In genomic region chr14:30874999-30875787, GRCh38 we compare ENCODE assay signal across 9 cellular contexts. TPM values are rescaled to one million over a fixed set of nuclear protein-coding genes. Genes with fewer than 3 reads are reported as not detected.
DNase-seq lines count a peak whose midpoint lies in the region; TF ChIP-seq lines count a peak whose summit lies in the region.
"Had no signal": no experiment of that assay in that cellular context is flagged by ENCODE, and none has a peak within 500 bp of the region (broad histone marks: within the 10 kb centered on the region; RNA-seq: fewer than 3 reads in every experiment).

No MANE protein-coding gene starts in this region.

- no peak overlapping the region for H3K27ac ChIP-seq in liver (ENCODE audit: low read depth in 1 of 2, low read length in 2 of 2)
- H3K27ac ChIP-seq in thymus (ENCODE audit: low read depth), result no peak overlapping the region
- H3K27ac ChIP-seq: 22Rv1 had no signal

- TF ChIP-seq RAD21 in liver (IDR thresholded peaks at IDR 0.05), result no peak

- H3K9me3 Mint-ChIP-seq in MCF 10A (ENCODE audit: unreplicated experiment), result no peaks in the 10 kb centered on the region

- CTCF ChIA-PET in MCF 10A (lab: Yijun Ruan, JAX), result no interaction called here

- no peaks in the 10 kb centered on the region for H3K9me3 ChIP-seq in liver (ENCODE audit: control insufficient read depth in 4 of 4, low read length in 3 of 4)
- no peaks in the 10 kb centered on the region for H3K9me3 ChIP-seq in thymus (ENCODE audit: control insufficient read depth)

- H3K36me3 Mint-ChIP-seq in MCF 10A (ENCODE audit: insufficient read depth, unreplicated experiment), result no peaks in the 10 kb centered on the region

- POLR2A ChIA-PET in MCF 10A (lab: Yijun Ruan, JAX), result interaction anchor here (0.7 kb wide), 1 partner anchor 477 kb away, joined by 3 read pairs; no protein-coding TSS in a partner anchor

- no peaks in the 10 kb centered on the region for H3K27me3 ChIP-seq in liver (ENCODE audit: control insufficient read depth in 4 of 4, insufficient read depth in 4 of 4, low read length in 3 of 4)
- peaks cover 39% of the 10 kb centered on the region for H3K27me3 ChIP-seq in thymus (ENCODE audit: control insufficient read depth, insufficient read depth)

- peak overlapping the region; percentile 64 for H3K4me3 Mint-ChIP-seq in MCF 10A (ENCODE audit: unreplicated experiment)

- peaks cover 23% of the 10 kb centered on the region for H3K27me3 Mint-ChIP-seq in MCF 10A (ENCODE audit: insufficient read depth, unreplicated experiment)

- no peaks in the 10 kb centered on the region for H3K36me3 ChIP-seq in liver (ENCODE audit: control insufficient read depth in 4 of 4, insufficient read depth in 3 of 4, low read depth in 1 of 4, low read length in 3 of 4)
- no peaks in the 10 kb centered on the region for H3K36me3 ChIP-seq in thymus (ENCODE audit: control insufficient read depth, insufficient read depth)

- H3K4me1 ChIP-seq in liver (ENCODE audit: control insufficient read depth in 4 of 4, insufficient read depth in 4 of 4, low read length in 3 of 4) (peaks cover 6 to 18% (median 14%) of the 10 kb centered on the region in 4 donors), thymus (ENCODE audit: control insufficient read depth, insufficient read depth, low read length) (peaks cover 7% of the 10 kb centered on the region)

- WGBS in liver, result 6% methylated on average over 48 of the region's 48 CpGs
- 3% methylated on average over 48 of the region's 48 CpGs for WGBS in thymus

- no peak for TF ChIP-seq CTCF in HFF-Myc (IDR thresholded peaks at IDR 0.05; ENCODE audit: low read depth, low read length, missing control alignments)
- TF ChIP-seq CTCF in MCF 10A (IDR thresholded peaks at IDR 0.05; ENCODE audit: unreplicated experiment), result no peak
- TF ChIP-seq CTCF in liver (IDR thresholded peaks at IDR 0.05; ENCODE audit: low read depth, low read length, missing input control), result no peak

- no peak overlapping the region for H3K9ac ChIP-seq in liver (ENCODE audit: low read depth in 1 of 2, low read length in 2 of 2)

- H3K4me1 Mint-ChIP-seq in MCF 10A (ENCODE audit: insufficient read depth, unreplicated experiment), result no peaks in the 10 kb centered on the region

- H3K27ac Mint-ChIP-seq in MCF 10A (ENCODE audit: low read depth, unreplicated experiment), result no peak overlapping the region

- peak overlapping the region; percentile 39 for H3K4me3 ChIP-seq in HFF-Myc (replicated peaks; ENCODE audit: low read depth, low read length)
- peak overlapping the region in 2 of 3 donors; percentile 53 to 60 for H3K4me3 ChIP-seq in liver (ENCODE audit: low read depth in 1 of 3, low read length in 3 of 3)
- H3K4me3 ChIP-seq in thymus (ENCODE audit: low read length), result peak overlapping the region; percentile 50

- peak; percentile 42 for DNase-seq in DMS 273 (lab: John Stamatoyannopoulos, UW; ENCODE audit: unreplicated experiment)
- no peak for DNase-seq in DMS 273 treated with DMSO at 0.1 percent for 48 hours (lab: John Stamatoyannopoulos, UW)
- no peak for DNase-seq in HFF-Myc (ENCODE audit: extremely low read depth, low read depth)
- DNase-seq in NCI-H1105 (lab: John Stamatoyannopoulos, UW), result peak; percentile 43
- DNase-seq in MCF 10A (ENCODE audit: unreplicated experiment), result no peak
- no peak for DNase-seq in NCI-H128 (lab: John Stamatoyannopoulos, UW; ENCODE audit: unreplicated experiment)

- intact Hi-C loops in MCF 10A (cut with micrococcal nuclease), result no loop called here

- BruUV-seq in MCF 10A (replicated peaks; lab: Mats Ljungman, UMichigan), result no TSS peak

TF ChIP-seq in liver, 16 proteins besides CTCF, POLR2A, EP300 and RAD21:
- TF ChIP-seq HNF4A (conservative IDR thresholded peaks at IDR 0.05), result no peak
- TF ChIP-seq FOXA1 (IDR thresholded peaks at IDR 0.05), result no peak
- TF ChIP-seq RXRA (IDR thresholded peaks at IDR 0.05), result no peak
- no peak for TF ChIP-seq NR2F2 (IDR thresholded peaks at IDR 0.05)
- TF ChIP-seq HNF4G (IDR thresholded peaks at IDR 0.05), result no peak
- TF ChIP-seq MAX (IDR thresholded peaks at IDR 0.05), result no peak

RNA-seq across cellular contexts. Expression of gene COCH, which starts 0.8 kb away (rescaled TPM):
- total RNA-seq in MCF 10A (2022) (0.23 TPM in 1 of 2 replicates, not detected in the other), liver (1 to 10 TPM in 1 of 2 donors, under 1 TPM in 1; 0.33 to 2.5 TPM)
- polyA plus RNA-seq in liver (under 1 TPM; 0.48 to 0.50 TPM), thymus (1.7 TPM)

Comparison
In these comparisons a context has a peak if more than half of its experiments do, and no peak if none do; other contexts are left out.
1. DNase-seq: peak in DMS 273 (single experiment) and NCI-H1105 (single experiment); none in DMS 273 treated with DMSO at 0.1 percent for 48 hours (single experiment), HFF-Myc (single experiment), MCF 10A (single experiment) and NCI-H128 (single experiment).
2. Peak in every context shown above with its lines, with median percentiles within 50 percentile points of each other: H3K4me3 ChIP-seq.